In genomic region chrX:104195489-104196084, GRCh38 we compare ENCODE assay signal across 8 cellular contexts. TPM values are rescaled to one million over a fixed set of nuclear protein-coding genes. Genes with fewer than 3 reads are reported as not detected.
A peak's percentile ranks its signal among the peaks of the same experiment; 100 is the strongest.
DNase-seq lines count a peak whose midpoint lies in the region; ATAC-seq and TF ChIP-seq lines count a peak whose summit lies in the region.

No MANE protein-coding gene starts in this region.

- no peaks in the 10 kb centered on the region for H3K9me3 ChIP-seq in heart left ventricle
- no peaks in the 10 kb centered on the region for H3K9me3 ChIP-seq in HCT116 (ENCODE audit: control insufficient read depth in 1 of 2, insufficient read depth in 1 of 2, low read depth in 1 of 2, low read length in 2 of 2)

- H3K4me3 ChIP-seq in heart left ventricle (no peak overlapping the region), HCT116 (replicated peaks in 1 of 2; ENCODE audit: low read depth in 1 of 2, low read length in 2 of 2) (no peak overlapping the region)

- H3K27me3 ChIP-seq in heart left ventricle (peaks cover 0 to 16% (median 0%) of the 10 kb centered on the region in 9 donors), HCT116 (ENCODE audit: insufficient read depth, low read length) (no peaks in the 10 kb centered on the region)

- CTCF ChIA-PET in HCT116 (lab: Charles Lee) = interaction anchor here (1.1 to 4.1 kb wide), 3 partner anchors 10 to 79 kb away, joined by 4 to 26 read pairs (median 10); no protein-coding TSS in a partner anchor

- no peak overlapping the region for H2AFZ ChIP-seq in HCT116 (ENCODE audit: low read depth, low read length, poor library complexity, severe bottlenecking)

- H3K36me3 ChIP-seq in heart left ventricle (peaks cover 0 to 43% (median 23%) of the 10 kb centered on the region in 9 donors), HCT116 (ENCODE audit: control insufficient read depth in 1 of 2, insufficient read depth in 2 of 2, low read length in 2 of 2) (peaks cover 0 to 5% of the 10 kb centered on the region in 2 experiments; a peak in 2 of 4 replicates)

- no peaks in the 10 kb centered on the region for H3K79me2 ChIP-seq in HCT116 (ENCODE audit: insufficient read depth, low read length)

- H3K27ac ChIP-seq in heart left ventricle (no peak overlapping the region), HCT116 (ENCODE audit: low read depth, low read length) (no peak overlapping the region)

- TF ChIP-seq CTCF in heart left ventricle (IDR thresholded peaks at IDR 0.05) (peak; percentile 49 to 87 (median 64)), HCT116 (IDR thresholded peaks at IDR 0.05 in 2 of 3, conservative IDR thresholded peaks at IDR 0.05 in 1 of 3; ENCODE audit: borderline replicate concordance in 1 of 3, insufficient read depth in 1 of 3, low read depth in 2 of 3, low read length in 2 of 3) (peak; percentile 21 to 47 (median 46); a peak in 4 of 6 replicates)

- H3K4me1 Mint-ChIP-seq in naive B cell = no peaks in the 10 kb centered on the region

- H3K36me3 Mint-ChIP-seq in naive B cell = no peaks in the 10 kb centered on the region

- WGBS in heart left ventricle, 4 donors = 93 to 100% (median 97%) methylated on average over 1 of the region's 1 CpG

- H3K4me2 ChIP-seq in HCT116 (ENCODE audit: low read length) = no peak overlapping the region

- no peak for TF ChIP-seq POLR2A in heart left ventricle (IDR thresholded peaks at IDR 0.05)
- no peak for TF ChIP-seq POLR2A in HCT116 (IDR thresholded peaks at IDR 0.05; ENCODE audit: borderline replicate concordance, extremely low read depth, insufficient read depth, insufficient read length)

- H3K9me2 ChIP-seq in HCT116 (ENCODE audit: insufficient read depth) = no peaks in the 10 kb centered on the region

- no peak overlapping the region for H3K4me3 Mint-ChIP-seq in naive B cell

- no peak overlapping the region for H3K27ac Mint-ChIP-seq in naive B cell

- no peaks in the 10 kb centered on the region for H3K9me3 Mint-ChIP-seq in naive B cell

- no peaks in the 10 kb centered on the region for H3K27me3 Mint-ChIP-seq in naive B cell

- H3K4me1 ChIP-seq in heart left ventricle = no peaks in the 10 kb centered on the region
- H3K4me1 ChIP-seq in HCT116 (ENCODE audit: control insufficient read depth in 1 of 2, insufficient read depth in 2 of 2, low read length in 2 of 2) = no peaks in the 10 kb centered on the region

- BruUV-seq in HCT116 (replicated peaks; lab: Mats Ljungman, UMichigan) = no TSS peak

- no peak for ATAC-seq in heart left ventricle
- no peak for ATAC-seq in left cardiac atrium
- no peak; the same call in 1 of the 2 replicates for ATAC-seq in HCT116
- ATAC-seq in naive B cell (ENCODE audit: low read depth in 2 of 2) = no peak

- RAD21 ChIA-PET in HCT116 (lab: Charles Lee; ENCODE audit: low non-redundant PET in 1 of 2, low total read pairs in 2 of 2, uncharacterized antibody in 2 of 2, unreplicated experiment in 2 of 2) = no interaction called here

- DNase-seq in heart left ventricle (no peak), left cardiac atrium (no peak), HCT116 (ENCODE audit: low read depth, low spot score) (peak; percentile 1), NCI-H82 (lab: John Stamatoyannopoulos, UW) (peak; percentile 48), dermis blood vessel endothelial cell (peak; percentile 52), naive B cell (peak; percentile 7)
- DNase-seq in effector CD4-positive, alpha-beta T cell = no peak
- no peak for DNase-seq in stimulated activated CD8-positive, alpha-beta memory T cell treated with anti-CD3 and anti-CD28 coated beads, Interleukin-4, amount 100 ng/mL, for 48 hours

- H3K9ac ChIP-seq in HCT116 (ENCODE audit: low read length) = no peak overlapping the region

- peak; percentile 40; the same call in 1 of the 2 replicates for TF ChIP-seq RAD21 in HCT116 (IDR thresholded peaks at IDR 0.05; ENCODE audit: low read depth)

- intact Hi-C loops in heart left ventricle (cut with DNase I) = loop anchor here in 5 of 10 donors (2.0 to 10.0 kb wide), 4 partner anchors 75 to 149 kb away; no protein-coding TSS in a partner anchor
- intact Hi-C loops in left cardiac atrium (cut with DNase I) = loop anchor here in 1 of 2 donors (5.0 kb wide), 1 partner anchor 77 kb away; no protein-coding TSS in a partner anchor
- intact Hi-C loops in HCT116 (cut with micrococcal nuclease) = loop anchor here (1.0 kb wide), 1 partner anchor 76 kb away; no protein-coding TSS in a partner anchor

- POLR2A ChIA-PET in HCT116 (lab: Charles Lee) = no interaction called here

- no peaks in the 10 kb centered on the region for H4K20me1 ChIP-seq in HCT116 (ENCODE audit: insufficient read depth)

TF ChIP-seq in HCT116, 20 proteins besides CTCF, POLR2A, EP300 and RAD21:
- TF ChIP-seq SRF (IDR thresholded peaks at IDR 0.05; ENCODE audit: low read depth) (no peak), CEBPB (IDR thresholded peaks at IDR 0.05; ENCODE audit: low read depth) (no peak), ZBTB33 (IDR thresholded peaks at IDR 0.05; ENCODE audit: extremely low read depth, insufficient replicate concordance, low read length) (no peak), POLR2AphosphoS5 (IDR thresholded peaks at IDR 0.05; ENCODE audit: low read depth, low read length) (no peak), EZH2phosphoT487 (IDR thresholded peaks at IDR 0.05; ENCODE audit: borderline replicate concordance) (no peak), ZFX (IDR thresholded peaks at IDR 0.05) (no peak), YY1 (IDR thresholded peaks at IDR 0.05; ENCODE audit: extremely low read depth, insufficient replicate concordance, low read depth, low read length) (no peak), FOSL1 (IDR thresholded peaks at IDR 0.05; ENCODE audit: low read depth) (no peak), SP1 (IDR thresholded peaks at IDR 0.05; ENCODE audit: low read depth) (no peak), JUND (IDR thresholded peaks at IDR 0.05) (no peak)

RNA-seq across cellular contexts. Expression of gene FAM199X, which starts 29.3 kb away (rescaled TPM):
- total RNA-seq in heart left ventricle (10 to 100 TPM in 7 of 9 donors, 1 to 10 TPM in 2; 9.0 to 13.9 (median 11.3) TPM), left cardiac atrium (10 to 100 TPM; 11.7 to 14.1 TPM), HCT116 (2021; ENCODE audit: unreplicated experiment) (21.1 TPM), dermis blood vessel endothelial cell (27.4 and 32.7 TPM in 2 replicates)
- polyA plus RNA-seq in heart left ventricle (10 to 100 TPM in 1 of 2 donors, 1 to 10 TPM in 1; 5.0 to 10.9 TPM), naive B cell (ENCODE audit: low read depth in 6 of 6) (10 to 100 TPM in 5 of 6 donors, 1 to 10 TPM in 1; 8.5 to 14.4 (median 12.5) TPM)
- polyA plus RNA-seq in HCT116 (2012) = 4.8 and 6.0 TPM in 2 replicates

RNA-seq across cellular contexts. Expression of gene SLC25A53, which starts 38.8 kb away (rescaled TPM):
- total RNA-seq in heart left ventricle = 10 to 100 TPM in 6 of 9 donors, 1 to 10 TPM in 3; 5.3 to 16.5 (median 11.3) TPM
- 1 to 10 TPM; 6.6 to 8.7 TPM for polyA plus RNA-seq in heart left ventricle
- total RNA-seq in left cardiac atrium = 10 to 100 TPM in 1 of 2 donors, 1 to 10 TPM in 1; 8.6 to 10.2 TPM
- 3.4 TPM for total RNA-seq in HCT116 (2021; ENCODE audit: unreplicated experiment)
- polyA plus RNA-seq in HCT116 (2012) = 3.2 and 3.5 TPM in 2 replicates
- total RNA-seq in dermis blood vessel endothelial cell = 5.3 and 10.7 TPM in 2 replicates
- 10 to 100 TPM; 11.1 to 14.7 (median 12.9) TPM for polyA plus RNA-seq in naive B cell (ENCODE audit: low read depth in 6 of 6)

RNA-seq across cellular contexts. Expression of gene ESX1, which starts 59.1 kb away (rescaled TPM):
- total RNA-seq in heart left ventricle = not detected
- not detected for polyA plus RNA-seq in heart left ventricle
- total RNA-seq in left cardiac atrium = not detected
- total RNA-seq in HCT116 (2021; ENCODE audit: unreplicated experiment) = not detected
- not detected in 2 replicates for polyA plus RNA-seq in HCT116 (2012)
- total RNA-seq in dermis blood vessel endothelial cell = not detected in 2 replicates
- not detected for polyA plus RNA-seq in naive B cell (ENCODE audit: low read depth in 6 of 6)

Comparison
In these comparisons a context has a peak if more than half of its experiments do, and no peak if none do; other contexts are left out.
1. DNase-seq: peak in HCT116 (single experiment), NCI-H82 (single experiment), dermis blood vessel endothelial cell (single experiment) and naive B cell (single experiment); none in heart left ventricle (0 of 5), left cardiac atrium (single experiment), effector CD4-positive, alpha-beta T cell (single experiment) and stimulated activated CD8-positive, alpha-beta memory T cell treated with anti-CD3 and anti-CD28 coated beads, Interleukin-4, amount 100 ng/mL, for 48 hours (single experiment).